Comparison of ENCODE assay signal across 1 cellular context in the genomic region with DNA sequence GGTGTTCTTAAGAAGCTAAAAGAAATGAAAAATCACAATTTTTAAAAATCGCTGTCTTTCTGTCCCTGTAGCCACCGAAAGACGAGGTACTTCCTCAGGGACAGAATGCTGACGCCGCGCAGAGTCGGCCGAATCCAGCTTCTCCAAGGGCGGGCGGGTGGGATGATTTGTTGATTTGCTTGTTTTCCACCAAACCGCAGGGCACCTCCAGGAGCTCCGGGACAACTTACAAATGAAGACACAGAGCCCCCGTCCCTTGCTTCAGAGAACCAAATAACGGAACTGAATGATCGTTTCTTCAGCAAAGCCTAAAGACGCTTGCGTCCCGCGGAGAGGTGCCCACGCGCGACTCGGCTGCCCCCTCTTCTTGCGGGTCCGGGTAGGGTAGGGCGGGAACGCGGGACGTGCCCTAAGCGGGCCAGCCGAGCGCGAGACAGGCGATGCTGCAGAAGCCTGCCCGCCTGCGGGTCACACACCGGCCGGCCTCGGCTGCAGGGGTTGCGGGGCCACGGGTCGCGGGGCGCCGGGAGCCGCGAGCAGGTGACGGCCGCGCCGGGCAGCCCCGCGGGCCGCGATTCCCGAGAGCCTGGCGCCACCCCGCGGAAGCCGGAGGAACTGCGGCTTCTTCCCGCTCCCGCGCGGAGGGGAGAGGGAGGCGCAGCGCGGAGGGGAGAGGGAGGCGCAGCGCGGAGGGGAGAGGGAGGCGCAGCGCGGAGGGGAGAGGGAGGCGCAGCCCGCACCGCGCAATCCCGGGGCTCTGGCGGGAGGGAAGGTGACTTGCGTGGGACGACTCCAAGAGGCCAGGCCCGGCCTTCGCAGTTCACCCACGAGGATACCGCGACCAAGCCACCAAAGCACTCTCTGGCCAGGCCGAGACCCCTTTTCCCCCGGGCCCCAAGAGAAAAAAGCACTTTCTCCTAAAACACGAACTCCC.
TF ChIP-seq lines count a peak whose summit lies in the region.

No MANE protein-coding gene starts in this region.

TF ChIP-seq in SK-N-SH, 30 proteins besides CTCF, POLR2A, EP300 and RAD21 (continued from another document):
- TF ChIP-seq, protein P1, sequence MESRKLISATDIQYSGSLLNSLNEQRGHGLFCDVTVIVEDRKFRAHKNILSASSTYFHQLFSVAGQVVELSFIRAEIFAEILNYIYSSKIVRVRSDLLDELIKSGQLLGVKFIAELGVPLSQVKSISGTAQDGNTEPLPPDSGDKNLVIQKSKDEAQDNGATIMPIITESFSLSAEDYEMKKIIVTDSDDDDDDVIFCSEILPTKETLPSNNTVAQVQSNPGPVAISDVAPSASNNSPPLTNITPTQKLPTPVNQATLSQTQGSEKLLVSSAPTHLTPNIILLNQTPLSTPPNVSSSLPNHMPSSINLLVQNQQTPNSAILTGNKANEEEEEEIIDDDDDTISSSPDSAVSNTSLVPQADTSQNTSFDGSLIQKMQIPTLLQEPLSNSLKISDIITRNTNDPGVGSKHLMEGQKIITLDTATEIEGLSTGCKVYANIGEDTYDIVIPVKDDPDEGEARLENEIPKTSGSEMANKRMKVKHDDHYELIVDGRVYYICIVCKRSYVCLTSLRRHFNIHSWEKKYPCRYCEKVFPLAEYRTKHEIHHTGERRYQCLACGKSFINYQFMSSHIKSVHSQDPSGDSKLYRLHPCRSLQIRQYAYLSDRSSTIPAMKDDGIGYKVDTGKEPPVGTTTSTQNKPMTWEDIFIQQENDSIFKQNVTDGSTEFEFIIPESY (IDR thresholded peaks at IDR 0.05; ENCODE audit: borderline replicate concordance, low read depth): no peak
- TF ChIP-seq SMC3 (IDR thresholded peaks at IDR 0.05; ENCODE audit: low read depth, low read length) (peak; percentile 46; the same call in 1 of the 2 replicates), TEAD4 (IDR thresholded peaks at IDR 0.05; ENCODE audit: borderline replicate concordance, insufficient read depth) (no peak), ELF1 (IDR thresholded peaks at IDR 0.05) (no peak), TAF1 (IDR thresholded peaks at IDR 0.05; ENCODE audit: borderline replicate concordance, low read depth, low read length) (no peak)
TF ChIP-seq in SK-N-SH: peak in this region for 1.
